Comparison of ENCODE assay signal across 1 cellular context in genomic region chr19:5987077-5987818, GRCh38.
TF ChIP-seq lines count a peak whose summit lies in the region.

No MANE protein-coding gene starts in this region.

TF ChIP-seq in GM12878, 131 proteins besides CTCF, POLR2A, EP300 and RAD21 (continued from another document):
- TF ChIP-seq, protein P1, sequence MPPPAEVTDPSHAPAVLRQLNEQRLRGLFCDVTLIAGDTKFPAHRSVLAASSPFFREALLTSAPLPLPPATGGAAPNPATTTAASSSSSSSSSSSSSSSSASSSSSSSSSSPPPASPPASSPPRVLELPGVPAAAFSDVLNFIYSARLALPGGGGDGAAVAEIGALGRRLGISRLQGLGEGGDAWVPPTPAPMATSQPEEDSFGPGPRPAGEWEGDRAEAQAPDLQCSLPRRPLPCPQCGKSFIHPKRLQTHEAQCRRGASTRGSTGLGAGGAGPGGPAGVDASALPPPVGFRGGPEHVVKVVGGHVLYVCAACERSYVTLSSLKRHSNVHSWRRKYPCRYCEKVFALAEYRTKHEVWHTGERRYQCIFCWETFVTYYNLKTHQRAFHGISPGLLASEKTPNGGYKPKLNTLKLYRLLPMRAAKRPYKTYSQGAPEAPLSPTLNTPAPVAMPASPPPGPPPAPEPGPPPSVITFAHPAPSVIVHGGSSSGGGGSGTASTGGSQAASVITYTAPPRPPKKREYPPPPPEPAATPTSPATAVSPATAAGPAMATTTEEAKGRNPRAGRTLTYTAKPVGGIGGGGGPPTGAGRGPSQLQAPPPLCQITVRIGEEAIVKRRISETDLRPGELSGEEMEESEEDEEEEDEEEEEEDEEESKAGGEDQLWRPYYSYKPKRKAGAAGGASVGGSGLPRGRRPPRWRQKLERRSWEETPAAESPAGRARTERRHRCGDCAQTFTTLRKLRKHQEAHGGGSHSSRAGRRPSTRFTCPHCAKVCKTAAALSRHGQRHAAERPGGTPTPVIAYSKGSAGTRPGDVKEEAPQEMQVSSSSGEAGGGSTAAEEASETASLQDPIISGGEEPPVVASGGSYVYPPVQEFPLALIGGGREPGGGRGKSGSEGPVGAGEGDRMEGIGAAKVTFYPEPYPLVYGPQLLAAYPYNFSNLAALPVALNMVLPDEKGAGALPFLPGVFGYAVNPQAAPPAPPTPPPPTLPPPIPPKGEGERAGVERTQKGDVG (CRISPR knock-in tag; IDR thresholded peaks at IDR 0.05): no peak
- no peak for TF ChIP-seq CBX3 (IDR thresholded peaks at IDR 0.05; ENCODE audit: borderline replicate concordance, low read depth)
- TF ChIP-seq BRCA1 (IDR thresholded peaks at IDR 0.05; ENCODE audit: low read depth, low read length): 0 out of 2 replicates have a peak, but pooled peaks have one; percentile 32
- no peak for TF ChIP-seq KLF5 (IDR thresholded peaks at IDR 0.05; ENCODE audit: partially characterized antibody)
- no peak for TF ChIP-seq TCF3 (IDR thresholded peaks at IDR 0.05; ENCODE audit: borderline replicate concordance, insufficient read depth, low read depth, low read length)
- TF ChIP-seq IKZF1 (conservative IDR thresholded peaks at IDR 0.05): peak; percentile 55
- TF ChIP-seq NRF1 (conservative IDR thresholded peaks at IDR 0.05; ENCODE audit: low read depth, low read length): no peak
- TF ChIP-seq HCFC1 (IDR thresholded peaks at IDR 0.05; ENCODE audit: low read length): no peak
